ENCODE assay signal across 12 cellular contexts in genomic region chr19:58511353-58512208, GRCh38. TPM values are rescaled to one million over a fixed set of nuclear protein-coding genes. Genes with fewer than 3 reads are reported as not detected.
DNase-seq lines count a peak whose midpoint lies in the region; FAIRE-seq and TF ChIP-seq lines count a peak whose summit lies in the region.
"Had no signal": no experiment of that assay in that cellular context is flagged by ENCODE, and none has a peak within 500 bp of the region (broad histone marks: within the 10 kb centered on the region; RNA-seq: fewer than 3 reads in every experiment).

SLC27A5 (minus strand) TSS chr19:58511992; CDS start chr19:58511955, 37 bp downstream.

- no peak within 1 kb of the TSS for H3K4me2 ChIP-seq in neural cell (ENCODE audit: low read length)

- no peak for DNase-seq in Caco-2
- no peak for DNase-seq in MG63
- DNase-seq in bronchial epithelial cell (ENCODE audit: low read depth) = no peak
- DNase-seq in NCI-H69 (lab: John Stamatoyannopoulos, UW) = no peak
- no peak for DNase-seq in OCI-M2 (lab: John Stamatoyannopoulos, UW; ENCODE audit: unreplicated experiment)
- no peak for DNase-seq in NCI-H2107 (lab: John Stamatoyannopoulos, UW)
- DNase-seq: DMS153, foreskin melanocyte, left lung, NCI-H1417 treated with DMSO at 0.1 percent for 48 hours had no signal

- H3K9me3 ChIP-seq in Caco-2 = peaks cover 9% of the 10 kb centered on the region; the same call in 1 of the 2 replicates
- no peaks in the 10 kb centered on the region for H3K9me3 ChIP-seq in MG63
- no peaks in the 10 kb centered on the region for H3K9me3 ChIP-seq in neural cell (ENCODE audit: low read length)

- TF ChIP-seq RAD21 in neural cell (conservative IDR thresholded peaks at IDR 0.05) = no peak

- BruUV-seq in Caco-2 (replicated peaks; lab: Mats Ljungman, UMichigan) = no TSS peak

- CTCF ChIA-PET in Caco-2 (lab: Charles Lee) = no interaction called here

- H3K27ac Mint-ChIP-seq in Caco-2 (ENCODE audit: unreplicated experiment) = peak within 1 kb of the TSS; percentile 42
- H3K27ac Mint-ChIP-seq: type B pancreatic cell had no signal

- H3K4me1 ChIP-seq in Caco-2 = no peaks in the 10 kb centered on the region

- peaks cover 7% of the 10 kb centered on the region for H3K4me1 Mint-ChIP-seq in Caco-2 (ENCODE audit: low read depth, unreplicated experiment)

- FAIRE-seq in bronchial epithelial cell (lab: Jason Lieb, UNC) = no peak

- H3K79me2 ChIP-seq in neural cell (replicated peaks; ENCODE audit: insufficient read depth, low read length) = no peaks in the 10 kb centered on the region

- H4K20me1 ChIP-seq in neural cell (ENCODE audit: insufficient read depth) = no peaks in the 10 kb centered on the region

- no peak within 1 kb of the TSS for H2AFZ ChIP-seq in neural cell (ENCODE audit: low read depth, low read length)

- H3K9me3 Mint-ChIP-seq in Caco-2 (ENCODE audit: unreplicated experiment) = peaks cover 12% of the 10 kb centered on the region

- no peak for TF ChIP-seq EP300 in neural cell (conservative IDR thresholded peaks at IDR 0.05; ENCODE audit: poor library complexity, severe bottlenecking)

- no peak within 1 kb of the TSS for H3K9ac ChIP-seq in neural cell (ENCODE audit: low read length)

- no peaks in the 10 kb centered on the region for H3K36me3 ChIP-seq in Caco-2 (ENCODE audit: control insufficient read depth, insufficient read depth, low read length)
- peaks cover 15% of the 10 kb centered on the region for H3K36me3 ChIP-seq in MG63
- H3K36me3 ChIP-seq in bronchial epithelial cell (ENCODE audit: control insufficient read depth, insufficient read depth, low read length) = no peaks in the 10 kb centered on the region
- H3K36me3 ChIP-seq in neural cell (ENCODE audit: insufficient read depth, low read length) = no peaks in the 10 kb centered on the region

- no peaks in the 10 kb centered on the region for H3F3A ChIP-seq in neural cell (ENCODE audit: insufficient read depth, low read length, poor library complexity, severe bottlenecking)

- peaks cover 50% of the 10 kb centered on the region for H3K36me3 Mint-ChIP-seq in Caco-2 (ENCODE audit: insufficient read depth, unreplicated experiment)

- H3K4me3 ChIP-seq in Caco-2 (ENCODE audit: low read depth, low read length) (no peak within 1 kb of the TSS), MG63 (no peak within 1 kb of the TSS), bronchial epithelial cell (ENCODE audit: low read depth, low read length) (no peak within 1 kb of the TSS), neural cell (ENCODE audit: low read length) (no peak within 1 kb of the TSS)
- H3K4me3 ChIP-seq: left lung had no signal

- H3K27me3 Mint-ChIP-seq in Caco-2 (ENCODE audit: insufficient read depth, unreplicated experiment) = no peaks in the 10 kb centered on the region
- H3K27me3 Mint-ChIP-seq: type B pancreatic cell had no signal

- no peaks in the 10 kb centered on the region for H3K27me3 ChIP-seq in Caco-2 (replicated peaks; ENCODE audit: control insufficient read depth, insufficient read depth, low read length)
- no peaks in the 10 kb centered on the region for H3K27me3 ChIP-seq in MG63
- H3K27me3 ChIP-seq in bronchial epithelial cell (ENCODE audit: control insufficient read depth, insufficient read depth, low read length) = no peaks in the 10 kb centered on the region
- H3K27me3 ChIP-seq in neural cell (ENCODE audit: insufficient read depth, low read depth, low read length) = no peaks in the 10 kb centered on the region
- H3K27me3 ChIP-seq: left lung had no signal

- no peak within 1 kb of the TSS for H3K4me3 Mint-ChIP-seq in Caco-2 (ENCODE audit: unreplicated experiment)
- H3K4me3 Mint-ChIP-seq: type B pancreatic cell had no signal

- no peaks in the 10 kb centered on the region for H3K9me2 ChIP-seq in neural cell (ENCODE audit: insufficient read depth, low read length)

- H3K27ac ChIP-seq in neural cell (ENCODE audit: low read length) = no peak within 1 kb of the TSS

- no peak for TF ChIP-seq CTCF in Caco-2 (IDR thresholded peaks at IDR 0.05; ENCODE audit: insufficient read depth in 1 of 2, low read depth in 1 of 2, low read length in 1 of 2, severe bottlenecking in 1 of 2, unreplicated experiment in 1 of 2)
- no peak for TF ChIP-seq CTCF in bronchial epithelial cell (IDR thresholded peaks at IDR 0.05; ENCODE audit: insufficient read depth, low read length, severe bottlenecking)
- TF ChIP-seq CTCF in neural cell (IDR thresholded peaks at IDR 0.05; ENCODE audit: poor library complexity, severe bottlenecking) = no peak

- POLR2A ChIA-PET in Caco-2 (lab: Charles Lee) = no interaction called here

- intact Hi-C loops in Caco-2 (cut with micrococcal nuclease; ENCODE audit: unreplicated experiment) = no loop called here

TF ChIP-seq in neural cell, 6 proteins besides CTCF, POLR2A, EP300 and RAD21:
- TF ChIP-seq EZH2 (IDR thresholded peaks at IDR 0.05; ENCODE audit: borderline replicate concordance, insufficient read depth, low read length, poor library complexity, severe bottlenecking) (no peak), POLR2AphosphoS5 (IDR thresholded peaks at IDR 0.05) (no peak), TAF1 (IDR thresholded peaks at IDR 0.05; ENCODE audit: low read depth) (no peak), MXI1 (conservative IDR thresholded peaks at IDR 0.05; ENCODE audit: poor library complexity, severe bottlenecking) (no peak), SMC3 (conservative IDR thresholded peaks at IDR 0.05; ENCODE audit: poor library complexity) (no peak)
- TF ChIP-seq, protein P1, sequence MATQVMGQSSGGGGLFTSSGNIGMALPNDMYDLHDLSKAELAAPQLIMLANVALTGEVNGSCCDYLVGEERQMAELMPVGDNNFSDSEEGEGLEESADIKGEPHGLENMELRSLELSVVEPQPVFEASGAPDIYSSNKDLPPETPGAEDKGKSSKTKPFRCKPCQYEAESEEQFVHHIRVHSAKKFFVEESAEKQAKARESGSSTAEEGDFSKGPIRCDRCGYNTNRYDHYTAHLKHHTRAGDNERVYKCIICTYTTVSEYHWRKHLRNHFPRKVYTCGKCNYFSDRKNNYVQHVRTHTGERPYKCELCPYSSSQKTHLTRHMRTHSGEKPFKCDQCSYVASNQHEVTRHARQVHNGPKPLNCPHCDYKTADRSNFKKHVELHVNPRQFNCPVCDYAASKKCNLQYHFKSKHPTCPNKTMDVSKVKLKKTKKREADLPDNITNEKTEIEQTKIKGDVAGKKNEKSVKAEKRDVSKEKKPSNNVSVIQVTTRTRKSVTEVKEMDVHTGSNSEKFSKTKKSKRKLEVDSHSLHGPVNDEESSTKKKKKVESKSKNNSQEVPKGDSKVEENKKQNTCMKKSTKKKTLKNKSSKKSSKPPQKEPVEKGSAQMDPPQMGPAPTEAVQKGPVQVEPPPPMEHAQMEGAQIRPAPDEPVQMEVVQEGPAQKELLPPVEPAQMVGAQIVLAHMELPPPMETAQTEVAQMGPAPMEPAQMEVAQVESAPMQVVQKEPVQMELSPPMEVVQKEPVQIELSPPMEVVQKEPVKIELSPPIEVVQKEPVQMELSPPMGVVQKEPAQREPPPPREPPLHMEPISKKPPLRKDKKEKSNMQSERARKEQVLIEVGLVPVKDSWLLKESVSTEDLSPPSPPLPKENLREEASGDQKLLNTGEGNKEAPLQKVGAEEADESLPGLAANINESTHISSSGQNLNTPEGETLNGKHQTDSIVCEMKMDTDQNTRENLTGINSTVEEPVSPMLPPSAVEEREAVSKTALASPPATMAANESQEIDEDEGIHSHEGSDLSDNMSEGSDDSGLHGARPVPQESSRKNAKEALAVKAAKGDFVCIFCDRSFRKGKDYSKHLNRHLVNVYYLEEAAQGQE (IDR thresholded peaks at IDR 0.05; ENCODE audit: borderline replicate concordance) = no peak

RNA-seq across cellular contexts. Expression of gene SLC27A5, which starts in this region (rescaled TPM):
- total RNA-seq in Caco-2 (2022) = 10.3 and 12.5 TPM in 2 replicates
- total RNA-seq in MG63 (2014; rRNA removed; shearing (Covaris generic); ENCODE audit: low replicate concordance) = 5.5 and 13.0 TPM in 2 replicates
- total RNA-seq in bronchial epithelial cell = 11.1 and 28.8 TPM in 2 replicates
- polyA plus RNA-seq in neural cell = 14.9 and 19.7 TPM in 2 replicates
- 3.4 and 5.6 TPM in 2 replicates for polyA minus RNA-seq in neural cell
